ENCODE assay signal across 8 cellular contexts in genomic region chr2:240435955-240436625, GRCh38.
DNase-seq lines count a peak whose midpoint lies in the region; ATAC-seq and TF ChIP-seq lines count a peak whose summit lies in the region.

No MANE protein-coding gene starts in this region.

- peak; percentile 52 for DNase-seq in NCI-H82 (lab: John Stamatoyannopoulos, UW)
- DNase-seq in NCI-H82 treated with DMSO at 0.1 percent for 48 hours (lab: John Stamatoyannopoulos, UW; ENCODE audit: unreplicated experiment): no peak
- peak; percentile 44 for DNase-seq in iris pigment epithelial cell (ENCODE audit: low read depth)
- peak; percentile 27 for DNase-seq in stimulated activated naive CD8-positive, alpha-beta T cell treated with anti-CD3 and anti-CD28 coated beads, Interleukin-15, Interleukin-2, amounts not matched to agents 100 U/mL and 50 U/mL, for 24 hours
- DNase-seq in erythroblast (lab: John Stamatoyannopoulos, UW): no peak

- H3K27ac ChIP-seq in angular gyrus (ENCODE audit: low read depth, low read length): peak overlapping the region; percentile 40

- no peak for TF ChIP-seq POLR2A in erythroblast (IDR thresholded peaks at IDR 0.05; ENCODE audit: low read length)

- ATAC-seq in HG03520 (IDR thresholded peaks at IDR 0.05; ENCODE audit: unreplicated experiment) (peak; percentile 29), GM18861 (IDR thresholded peaks at IDR 0.05; ENCODE audit: unreplicated experiment) (no peak)
- ATAC-seq in stimulated activated naive CD8-positive, alpha-beta T cell treated with anti-CD3 and anti-CD28 coated beads, Interleukin-15, Interleukin-2, amounts not matched to agents 100 U/mL and 50 U/mL, for 24 hours: peak; percentile 2

Comparison
In these comparisons a context has a peak if more than half of its experiments do, and no peak if none do; other contexts are left out.
1. DNase-seq: peak in NCI-H82 (single experiment), iris pigment epithelial cell (single experiment) and stimulated activated naive CD8-positive, alpha-beta T cell treated with anti-CD3 and anti-CD28 coated beads, Interleukin-15, Interleukin-2, amounts not matched to agents 100 U/mL and 50 U/mL, for 24 hours (single experiment); none in NCI-H82 treated with DMSO at 0.1 percent for 48 hours (single experiment) and erythroblast (0 of 2).